27 cellular contexts compared by ENCODE assay signal in the genomic region with DNA sequence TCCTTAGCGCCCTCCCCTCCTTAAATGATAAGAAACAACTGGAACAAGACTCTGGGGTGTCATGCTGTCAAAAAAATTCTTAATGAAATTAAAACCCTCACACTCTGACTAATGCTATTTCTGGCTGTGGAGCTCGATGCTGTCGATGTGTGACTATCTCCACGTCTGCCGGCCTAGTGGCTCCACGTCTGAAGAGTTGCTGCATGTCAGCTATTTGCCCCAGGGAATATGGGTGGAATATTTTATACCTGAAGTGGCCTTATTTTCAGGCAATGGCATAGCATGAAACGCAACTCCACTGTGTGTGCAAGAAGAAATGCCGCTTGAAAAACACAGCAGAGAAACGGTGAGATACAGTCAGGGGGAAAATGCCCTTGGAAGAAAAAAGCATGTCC.
"Had no signal": no experiment of that assay in that cellular context is flagged by ENCODE, and none has a peak within 500 bp of the region (broad histone marks: within the 10 kb centered on the region; RNA-seq: fewer than 3 reads in every experiment).

No MANE protein-coding gene starts in this region.

- H3K4me1 ChIP-seq: neural progenitor cell, parathyroid adenoma, psoas muscle, right atrium auricular region, right lobe of liver, tibial nerve, vagina had no signal

- H3K79me2 ChIP-seq: parathyroid adenoma had no signal

- H3K36me3 ChIP-seq: left ventricle myocardium inferior, neural progenitor cell, neutrophil, right atrium auricular region, right lobe of liver, tibial nerve, upper lobe of left lung, vagina had no signal

- H3K4me3 ChIP-seq: left ventricle myocardium inferior, mucosa of descending colon, neural progenitor cell, psoas muscle, right atrium auricular region, right lobe of liver, smooth muscle cell, tibial nerve, upper lobe of left lung, vagina had no signal

- DNase-seq: hypothalamus; islet precursor cell; left ventricle myocardium inferior; midbrain; mucosa of descending colon; naive B cell; natural killer cell; nephron progenitor cell; occipital lobe; psoas muscle; right lobe of liver; stimulated activated CD4-positive, alpha-beta T cell treated with anti-CD3 and anti-CD28 coated beads, Interleukin-1b, Interleukin-23, amount 100 ng/mL, for 48 hours; stimulated activated CD4-positive, alpha-beta T cell treated with anti-CD3 and anti-CD28 coated beads, Interleukin-2, amount 100 ng/mL, for 48 hours; stimulated activated CD4-positive, alpha-beta T cell treated with anti-CD3 and anti-CD28 coated beads, Interleukin-4, amount 100 ng/mL, for 4 hours; stimulated activated CD8-positive, alpha-beta memory T cell treated with anti-CD3 and anti-CD28 coated beads, Interleukin-4, amount 100 ng/mL, for 48 hours; stimulated activated naive CD4-positive, alpha-beta T cell treated with Interleukin-2 at 50 U/mL for 16 hours; stimulated activated naive CD8-positive, alpha-beta T cell treated with anti-CD3 and anti-CD28 coated beads, Interleukin-15, amount 100 ng/mL, for 72 hours; substantia nigra; upper lobe of left lung had no signal

- H3K9me3 ChIP-seq: left ventricle myocardium inferior, mucosa of descending colon, neutrophil, psoas muscle, right atrium auricular region, right lobe of liver, tibial nerve, upper lobe of left lung, vagina had no signal

- H2AFZ ChIP-seq: neural progenitor cell, parathyroid adenoma had no signal

- H3K4me2 ChIP-seq: neural progenitor cell had no signal

- H3K27ac ChIP-seq: left ventricle myocardium inferior, neural progenitor cell, neutrophil, parathyroid adenoma, psoas muscle, right atrium auricular region, right lobe of liver, tibial nerve, upper lobe of left lung, vagina had no signal

- ATAC-seq: mucosa of descending colon; natural killer cell; right lobe of liver; stimulated activated memory B cell treated with anti-CD40 and anti-IgM and Interleukin-4, amounts not matched to agents 10 μg/mL and 1 μg/mL and 100 μg/mL, for 72 hours; stimulated activated naive CD8-positive, alpha-beta T cell treated with anti-CD3 and anti-CD28 coated beads, Interleukin-15, amount 100 ng/mL, for 72 hours had no signal

- H3K27me3 ChIP-seq: neural progenitor cell, right atrium auricular region, right lobe of liver, tibial nerve, upper lobe of left lung, vagina had no signal

- H3K9ac ChIP-seq: neural progenitor cell, parathyroid adenoma had no signal
